ENCODE assay signal across 14 cellular contexts in the genomic region with DNA sequence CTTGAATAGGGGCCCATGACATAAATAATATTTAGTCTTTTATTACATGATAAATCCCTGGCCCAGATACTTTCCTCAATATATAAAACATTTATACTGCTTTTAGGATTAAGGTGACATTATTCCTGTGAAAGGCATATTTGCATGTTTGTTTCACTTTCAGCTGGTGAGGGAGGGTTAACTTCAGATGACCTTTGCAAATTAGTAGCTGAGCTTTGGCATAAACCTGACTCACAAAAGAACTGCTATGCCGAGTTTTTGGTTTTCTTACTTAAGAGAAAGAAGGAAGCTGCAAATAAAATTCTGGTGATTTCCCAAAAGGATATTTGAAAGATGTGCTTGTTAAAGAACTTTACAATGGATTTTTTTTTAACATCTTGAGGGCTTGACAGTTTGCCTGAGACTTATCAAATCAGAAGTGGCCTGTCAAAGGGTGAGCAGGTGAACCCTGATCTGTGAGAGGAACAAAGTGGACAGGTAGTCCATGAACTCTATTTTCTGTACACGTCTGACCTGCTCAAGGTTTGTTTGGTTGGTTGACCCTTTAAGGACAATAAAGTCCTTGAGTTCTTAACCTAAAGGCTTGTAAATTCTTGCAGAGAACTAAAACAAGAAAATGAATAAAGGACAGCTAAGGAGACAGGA.
DNase-seq lines count a peak whose midpoint lies in the region; ATAC-seq and TF ChIP-seq lines count a peak whose summit lies in the region.
"Had no signal": no experiment of that assay in that cellular context is flagged by ENCODE, and none has a peak within 500 bp of the region (broad histone marks: within the 10 kb centered on the region; RNA-seq: fewer than 3 reads in every experiment).

No MANE protein-coding gene starts in this region.

- no peaks in the 10 kb centered on the region for H3K4me1 ChIP-seq in ascending aorta
- H3K4me1 ChIP-seq: HAP-1 had no signal

- no peaks in the 10 kb centered on the region for H3K4me1 Mint-ChIP-seq in activated naive CD4-positive, alpha-beta T cell treated with anti-CD3 and anti-CD28 coated beads, Interleukin-2, amount 10 ng/mL, durations not matched to agents 7 days and 5 days

- no peak overlapping the region for H3K4me3 ChIP-seq in ascending aorta
- H3K4me3 ChIP-seq: HAP-1 had no signal

- ATAC-seq in GM18868 (IDR thresholded peaks at IDR 0.05; ENCODE audit: unreplicated experiment) (peak; percentile 76), GM21529 (IDR thresholded peaks at IDR 0.05; ENCODE audit: unreplicated experiment) (peak; percentile 93), HG03159 (IDR thresholded peaks at IDR 0.05; ENCODE audit: unreplicated experiment) (peak; percentile 88)

- CTCF ChIA-PET in activated naive CD4-positive, alpha-beta T cell treated with anti-CD3 and anti-CD28 coated beads, Interleukin-2, amount 10 ng/mL, durations not matched to agents 7 days and 5 days (lab: Charles Lee) = interaction anchor here (1.5 kb wide), 1 partner anchor 25 kb away, joined by 6 read pairs; no protein-coding TSS in a partner anchor

- H3K27ac Mint-ChIP-seq in activated naive CD4-positive, alpha-beta T cell treated with anti-CD3 and anti-CD28 coated beads, Interleukin-2, amount 10 ng/mL, durations not matched to agents 7 days and 5 days = no peak overlapping the region
- H3K27ac Mint-ChIP-seq: type B pancreatic cell had no signal

- DNase-seq in kidney glomerular epithelial cell (lab: John Stamatoyannopoulos, UW) = peak; percentile 23
- no peak for DNase-seq in SKM-1 treated with dmso at 0.1 percent for 144 hours (lab: John Stamatoyannopoulos, UW; ENCODE audit: unreplicated experiment)
- no peak for DNase-seq in activated naive CD4-positive, alpha-beta T cell treated with anti-CD3 and anti-CD28 coated beads, Interleukin-2, amount 10 ng/mL, durations not matched to agents 7 days and 5 days
- DNase-seq in ascending aorta (ENCODE audit: low spot score in 2 of 2) = no peak
- no peak for DNase-seq in effector CD4-positive, alpha-beta T cell
- DNase-seq: cerebellar nuclear complex, head of caudate nucleus, NCI-H1930, SIG-M5 had no signal

- no peaks in the 10 kb centered on the region for H3K27me3 ChIP-seq in ascending aorta

- no peak overlapping the region for H3K4me3 Mint-ChIP-seq in activated naive CD4-positive, alpha-beta T cell treated with anti-CD3 and anti-CD28 coated beads, Interleukin-2, amount 10 ng/mL, durations not matched to agents 7 days and 5 days
- H3K4me3 Mint-ChIP-seq: type B pancreatic cell had no signal

- peaks cover 8% of the 10 kb centered on the region for H3K27me3 Mint-ChIP-seq in activated naive CD4-positive, alpha-beta T cell treated with anti-CD3 and anti-CD28 coated beads, Interleukin-2, amount 10 ng/mL, durations not matched to agents 7 days and 5 days

- no peaks in the 10 kb centered on the region for H3K36me3 ChIP-seq in ascending aorta
- H3K36me3 ChIP-seq: HAP-1 had no signal

- no peaks in the 10 kb centered on the region for H3K36me3 Mint-ChIP-seq in activated naive CD4-positive, alpha-beta T cell treated with anti-CD3 and anti-CD28 coated beads, Interleukin-2, amount 10 ng/mL, durations not matched to agents 7 days and 5 days
- H3K36me3 Mint-ChIP-seq: type B pancreatic cell had no signal

- H3K9me3 Mint-ChIP-seq in activated naive CD4-positive, alpha-beta T cell treated with anti-CD3 and anti-CD28 coated beads, Interleukin-2, amount 10 ng/mL, durations not matched to agents 7 days and 5 days = no peaks in the 10 kb centered on the region
- H3K9me3 Mint-ChIP-seq: type B pancreatic cell had no signal

- no peak overlapping the region for H3K27ac ChIP-seq in ascending aorta

- TF ChIP-seq CTCF in ascending aorta (IDR thresholded peaks at IDR 0.05) = no peak

- intact Hi-C loops in ascending aorta (cut with DNase I) = no loop called here

- H3K9me3 ChIP-seq in ascending aorta = no peaks in the 10 kb centered on the region
- H3K9me3 ChIP-seq: HAP-1 had no signal
